ENCODE assay signal across 13 cellular contexts in genomic region chr7:137538361-137538762, GRCh38.
DNase-seq lines count a peak whose midpoint lies in the region; ATAC-seq, FAIRE-seq and TF ChIP-seq lines count a peak whose summit lies in the region.
"Had no signal": no experiment of that assay in that cellular context is flagged by ENCODE, and none has a peak within 500 bp of the region (broad histone marks: within the 10 kb centered on the region; RNA-seq: fewer than 3 reads in every experiment).

No MANE protein-coding gene starts in this region.

- H3K9me3 Mint-ChIP-seq in naive thymus-derived CD4-positive, alpha-beta T cell = peaks cover 0 to 9% (median 4%) of the 10 kb centered on the region in 11 donors
- H3K9me3 Mint-ChIP-seq in activated T-cell treated with anti-CD3 and anti-CD28 coated beads, Interleukin-2, amount 50 U/mL, for 24 hours = no peaks in the 10 kb centered on the region
- H3K9me3 Mint-ChIP-seq: neural progenitor cell had no signal

- H3K9me3 ChIP-seq in naive thymus-derived CD4-positive, alpha-beta T cell (ENCODE audit: control insufficient read depth in 2 of 3, low read length in 3 of 3) = no peaks in the 10 kb centered on the region
- H3K9me3 ChIP-seq in ascending aorta = no peaks in the 10 kb centered on the region
- H3K9me3 ChIP-seq: upper lobe of right lung had no signal

- in situ Hi-C loops in brain microvascular endothelial cell (cut with HindIII; ENCODE audit: low pct_ligation_motif_present, low sequenced_read_pairs) = no loop called here

- peak; percentile 54 for DNase-seq in AG08395 (ENCODE audit: low spot score)
- DNase-seq in HTR-8/SVneo (ENCODE audit: insufficient read length, low spot score) = peak; percentile 1
- DNase-seq in brain microvascular endothelial cell = peak; percentile 81
- DNase-seq in kidney epithelial cell (ENCODE audit: low read depth) = peak; percentile 23
- DNase-seq in naive thymus-derived CD4-positive, alpha-beta T cell = no peak
- DNase-seq in activated T-cell treated with anti-CD3 and anti-CD28 coated beads, Interleukin-2, amount 50 U/mL, for 24 hours = no peak
- DNase-seq in NCI-H524 treated with DMSO at 0.1 percent for 48 hours (lab: John Stamatoyannopoulos, UW) = no peak
- no peak for DNase-seq in ascending aorta (ENCODE audit: low spot score in 2 of 2)
- DNase-seq: NCI-H1436 treated with DMSO at 0.1 percent for 48 hours, Right ventricle myocardium superior, upper lobe of right lung had no signal

- no peak overlapping the region for H3K27ac Mint-ChIP-seq in naive thymus-derived CD4-positive, alpha-beta T cell
- no peak overlapping the region for H3K27ac Mint-ChIP-seq in activated T-cell treated with anti-CD3 and anti-CD28 coated beads, Interleukin-2, amount 50 U/mL, for 24 hours
- H3K27ac Mint-ChIP-seq: activated naive CD8-positive, alpha-beta T cell; neural progenitor cell had no signal

- H3K36me3 ChIP-seq in brain microvascular endothelial cell (replicated peaks) (no peaks in the 10 kb centered on the region), kidney epithelial cell (ENCODE audit: control insufficient read depth, insufficient read depth, low read length) (no peaks in the 10 kb centered on the region), ascending aorta (no peaks in the 10 kb centered on the region)
- no peaks in the 10 kb centered on the region for H3K36me3 ChIP-seq in naive thymus-derived CD4-positive, alpha-beta T cell (ENCODE audit: control insufficient read depth in 2 of 3, insufficient read depth in 3 of 3, low read length in 3 of 3)
- H3K36me3 ChIP-seq: neural progenitor cell, upper lobe of right lung had no signal

- peaks cover 0 to 12% (median 0%) of the 10 kb centered on the region in 5 donors for H3K27me3 Mint-ChIP-seq in naive thymus-derived CD4-positive, alpha-beta T cell
- H3K27me3 Mint-ChIP-seq in activated T-cell treated with anti-CD3 and anti-CD28 coated beads, Interleukin-2, amount 50 U/mL, for 24 hours = peaks cover 6% of the 10 kb centered on the region

- CTCF ChIA-PET in naive thymus-derived CD4-positive, alpha-beta T cell (lab: Charles Lee) = no interaction called here

- no peaks in the 10 kb centered on the region for H3K36me3 Mint-ChIP-seq in naive thymus-derived CD4-positive, alpha-beta T cell
- H3K36me3 Mint-ChIP-seq in activated T-cell treated with anti-CD3 and anti-CD28 coated beads, Interleukin-2, amount 50 U/mL, for 24 hours (ENCODE audit: low read depth) = no peaks in the 10 kb centered on the region
- H3K36me3 Mint-ChIP-seq: activated naive CD8-positive, alpha-beta T cell; neural progenitor cell had no signal

- ATAC-seq in naive thymus-derived CD4-positive, alpha-beta T cell = no peak
- ATAC-seq: upper lobe of right lung had no signal

- H3K27ac ChIP-seq in brain microvascular endothelial cell (peak overlapping the region; percentile 98), ascending aorta (no peak overlapping the region)
- H3K27ac ChIP-seq in naive thymus-derived CD4-positive, alpha-beta T cell (ENCODE audit: low read depth, low read length) = no peak overlapping the region
- H3K27ac ChIP-seq: neural progenitor cell, upper lobe of right lung had no signal

- intact Hi-C loops in naive thymus-derived CD4-positive, alpha-beta T cell (cut with micrococcal nuclease) = no loop called here
- intact Hi-C loops in ascending aorta (cut with DNase I) = no loop called here

- no peak for TF ChIP-seq CTCF in brain microvascular endothelial cell (IDR thresholded peaks at IDR 0.05; ENCODE audit: low read depth, low read length, missing control alignments)
- no peak for TF ChIP-seq CTCF in kidney epithelial cell (IDR thresholded peaks at IDR 0.05; ENCODE audit: insufficient read depth, low read length, poor library complexity, severe bottlenecking)
- TF ChIP-seq CTCF in ascending aorta (IDR thresholded peaks at IDR 0.05) = no peak

- POLR2A ChIA-PET in naive thymus-derived CD4-positive, alpha-beta T cell (lab: Charles Lee) = no interaction called here

- H3K27me3 ChIP-seq in brain microvascular endothelial cell (replicated peaks) = no peaks in the 10 kb centered on the region
- H3K27me3 ChIP-seq in kidney epithelial cell (ENCODE audit: control insufficient read depth, insufficient read depth, low read length) = no peaks in the 10 kb centered on the region
- H3K27me3 ChIP-seq in naive thymus-derived CD4-positive, alpha-beta T cell (ENCODE audit: control insufficient read depth in 2 of 2, insufficient read depth in 2 of 2, low read length in 2 of 2) = no peaks in the 10 kb centered on the region
- H3K27me3 ChIP-seq in ascending aorta = no peaks in the 10 kb centered on the region
- H3K27me3 ChIP-seq: neural progenitor cell, upper lobe of right lung had no signal

- no peak for FAIRE-seq in HTR-8/SVneo (lab: Jason Lieb, UNC)

- H3K4me3 Mint-ChIP-seq in naive thymus-derived CD4-positive, alpha-beta T cell = no peak overlapping the region
- H3K4me3 Mint-ChIP-seq in activated T-cell treated with anti-CD3 and anti-CD28 coated beads, Interleukin-2, amount 50 U/mL, for 24 hours = no peak overlapping the region
- H3K4me3 Mint-ChIP-seq: activated naive CD8-positive, alpha-beta T cell; neural progenitor cell had no signal

- H3K4me1 ChIP-seq in naive thymus-derived CD4-positive, alpha-beta T cell (ENCODE audit: control insufficient read depth in 2 of 2, insufficient read depth in 2 of 2, low read length in 2 of 2) = no peaks in the 10 kb centered on the region
- no peaks in the 10 kb centered on the region for H3K4me1 ChIP-seq in ascending aorta
- H3K4me1 ChIP-seq: neural progenitor cell, upper lobe of right lung had no signal

- H3K4me1 Mint-ChIP-seq in naive thymus-derived CD4-positive, alpha-beta T cell = no peaks in the 10 kb centered on the region
- H3K4me1 Mint-ChIP-seq in activated T-cell treated with anti-CD3 and anti-CD28 coated beads, Interleukin-2, amount 50 U/mL, for 24 hours (ENCODE audit: low read depth) = no peaks in the 10 kb centered on the region
- H3K4me1 Mint-ChIP-seq: neural progenitor cell had no signal

- H3K4me3 ChIP-seq in brain microvascular endothelial cell (ENCODE audit: low read depth, low read length) = no peak overlapping the region
- H3K4me3 ChIP-seq in kidney epithelial cell (ENCODE audit: low read depth, low read length) = no peak overlapping the region
- H3K4me3 ChIP-seq in naive thymus-derived CD4-positive, alpha-beta T cell (ENCODE audit: low read length) = no peak overlapping the region
- no peak overlapping the region for H3K4me3 ChIP-seq in ascending aorta
- H3K4me3 ChIP-seq: neural progenitor cell, upper lobe of right lung had no signal

Comparison
In these comparisons a context has a peak if more than half of its experiments do, and no peak if none do; other contexts are left out.
1. DNase-seq: peak in AG08395 (single experiment), HTR-8/SVneo (single experiment), brain microvascular endothelial cell (single experiment) and kidney epithelial cell (single experiment); none in naive thymus-derived CD4-positive, alpha-beta T cell (0 of 9), activated T-cell treated with anti-CD3 and anti-CD28 coated beads, Interleukin-2, amount 50 U/mL, for 24 hours (single experiment), NCI-H524 treated with DMSO at 0.1 percent for 48 hours (single experiment) and ascending aorta (0 of 2).